Comparison of ENCODE assay signal across 38 cellular contexts in genomic region chr20:1754749-1755148, GRCh38.
"Had no signal": no experiment of that assay in that cellular context is flagged by ENCODE, and none has a peak within 500 bp of the region (broad histone marks: within the 10 kb centered on the region; RNA-seq: fewer than 3 reads in every experiment).

No MANE protein-coding gene starts in this region.

- H3K36me3 ChIP-seq: adrenal gland, ascending aorta, brain microvascular endothelial cell, breast epithelium, cardiac muscle cell had no signal

- H3K27ac Mint-ChIP-seq: activated naive CD4-positive, alpha-beta T cell treated with anti-CD3 and anti-CD28 coated beads for 36 hours; activated naive CD4-positive, alpha-beta T cell treated with anti-CD3 and anti-CD28 coated beads, Interleukin-2, amount 10 ng/mL, durations not matched to agents 7 days and 5 days; activated naive CD4-positive, alpha-beta T cell treated with anti-CD3 and anti-CD28 coated beads, Interleukin-2, amount 50 U/mL, for 24 hours; activated naive CD8-positive, alpha-beta T cell; activated naive CD8-positive, alpha-beta T cell treated with anti-CD3 and anti-CD28 coated beads for 36 hours; activated naive CD8-positive, alpha-beta T cell treated with anti-CD3 and anti-CD28 coated beads, Interleukin-2, amount 10 ng/mL, durations not matched to agents 7 days and 5 days; activated naive CD8-positive, alpha-beta T cell treated with anti-CD3 and anti-CD28 coated beads, Interleukin-2, amount 50 U/mL, for 24 hours; activated T-cell treated with anti-CD3 and anti-CD28 coated beads, Interleukin-2, amount 50 U/mL, for 24 hours; activated T-cell treated with anti-CD3 and anti-CD28 coated beads, Interleukin-2, amount 50 U/mL, for 72 hours; activated T-helper 1 cell treated with anti-CD3 and anti-CD28 coated beads, Interleukin-12 subunit alpha, Interleukin-12 subunit beta, Interleukin-2, Interleukin-4 antibody, amounts not matched to agents 30 ng/mL and 10 ng/mL and 1 ng/mL, durations not matched to agents 14 hours and 24 hours and 36 hours; activated T-helper 2 cell treated with anti-CD3 and anti-CD28 coated beads, Interferon-gamma antibody, Interleukin-2, Interleukin-4, amounts not matched to agents 10 μg/mL and 5 μg/mL and 100 μg/mL, durations not matched to agents 14 hours and 24 hours and 36 hours; brain had no signal

- DNase-seq: activated effector memory CD4-positive, alpha-beta T cell treated with anti-CD3 and anti-CD28 coated beads, Interleukin-2, amount 50 U/mL, for 16 hours; activated effector memory CD4-positive, alpha-beta T cell treated with Interleukin-2 at 50 U/mL for 16 hours; activated gamma-delta T cell; activated gamma-delta T cell treated with Interleukin-2 at 50 U/mL for 16 hours; activated naive CD4-positive, alpha-beta T cell; activated naive CD4-positive, alpha-beta T cell treated with anti-CD3 and anti-CD28 coated beads for 36 hours; activated naive CD4-positive, alpha-beta T cell treated with anti-CD3 and anti-CD28 coated beads, Interleukin-2, amount 10 ng/mL, durations not matched to agents 7 days and 5 days; activated naive CD4-positive, alpha-beta T cell treated with anti-CD3 and anti-CD28 coated beads, Interleukin-2, amount 50 U/mL, for 16 hours; activated naive CD4-positive, alpha-beta T cell treated with Interleukin-2 at 50 U/mL for 16 hours; activated naive CD8-positive, alpha-beta T cell treated with anti-CD3 and anti-CD28 coated beads for 36 hours; activated naive CD8-positive, alpha-beta T cell treated with anti-CD3 and anti-CD28 coated beads, Interleukin-2, amount 10 ng/mL, durations not matched to agents 7 days and 5 days; activated naive CD8-positive, alpha-beta T cell treated with anti-CD3 and anti-CD28 coated beads, Interleukin-2, amount 50 U/mL, for 24 hours; activated T-cell treated with anti-CD3 and anti-CD28 coated beads, Interleukin-2, amount 50 U/mL, for 24 hours; activated T-cell treated with anti-CD3 and anti-CD28 coated beads, Interleukin-2, amount 50 U/mL, for 4 hours; activated T-cell treated with anti-CD3 and anti-CD28 coated beads, Interleukin-2, amount 50 U/mL, for 48 hours; activated T-cell treated with anti-CD3 and anti-CD28 coated beads, Interleukin-2, amount 50 U/mL, for 72 hours; adrenal gland; amniotic stem cell; amygdala; anterior cingulate cortex; aorta; body of pancreas; brain microvascular endothelial cell; caudate nucleus; central memory CD4-positive, alpha-beta T cell; cerebellar nuclear complex had no signal

- H3K27ac ChIP-seq: adrenal gland, ascending aorta, body of pancreas, brain microvascular endothelial cell, breast epithelium, cardiac muscle cell had no signal

- H3K4me3 ChIP-seq: adrenal gland, ascending aorta, body of pancreas, breast epithelium, cardiac muscle cell had no signal

- H3K9me3 Mint-ChIP-seq: activated naive CD4-positive, alpha-beta T cell treated with anti-CD3 and anti-CD28 coated beads, Interleukin-2, amount 10 ng/mL, durations not matched to agents 7 days and 5 days; activated naive CD4-positive, alpha-beta T cell treated with anti-CD3 and anti-CD28 coated beads, Interleukin-2, amount 50 U/mL, for 72 hours; activated T-helper 1 cell treated with anti-CD3 and anti-CD28 coated beads, Interleukin-12 subunit alpha, Interleukin-12 subunit beta, Interleukin-2, Interleukin-4 antibody, amounts not matched to agents 30 ng/mL and 10 ng/mL and 1 ng/mL, durations not matched to agents 14 hours and 24 hours and 36 hours; activated T-helper 2 cell treated with anti-CD3 and anti-CD28 coated beads, Interferon-gamma antibody, Interleukin-2, Interleukin-4, amounts not matched to agents 10 μg/mL and 5 μg/mL and 100 μg/mL, durations not matched to agents 14 hours and 24 hours and 36 hours had no signal

- H3K4me1 ChIP-seq: adrenal gland, ascending aorta, body of pancreas, breast epithelium had no signal

- H3K4me1 Mint-ChIP-seq: activated naive CD4-positive, alpha-beta T cell treated with anti-CD3 and anti-CD28 coated beads, Interleukin-2, amount 10 ng/mL, durations not matched to agents 7 days and 5 days; activated naive CD4-positive, alpha-beta T cell treated with anti-CD3 and anti-CD28 coated beads, Interleukin-2, amount 50 U/mL, for 24 hours; activated naive CD8-positive, alpha-beta T cell treated with anti-CD3 and anti-CD28 coated beads for 36 hours; brain had no signal

- FAIRE-seq: bronchial epithelial cell had no signal

- H3K4me3 Mint-ChIP-seq: activated naive CD4-positive, alpha-beta T cell treated with anti-CD3 and anti-CD28 coated beads for 36 hours; activated naive CD4-positive, alpha-beta T cell treated with anti-CD3 and anti-CD28 coated beads, Interleukin-2, amount 10 ng/mL, durations not matched to agents 7 days and 5 days; activated naive CD4-positive, alpha-beta T cell treated with anti-CD3 and anti-CD28 coated beads, Interleukin-2, amount 50 U/mL, for 24 hours; activated naive CD8-positive, alpha-beta T cell; activated naive CD8-positive, alpha-beta T cell treated with anti-CD3 and anti-CD28 coated beads for 36 hours; activated naive CD8-positive, alpha-beta T cell treated with anti-CD3 and anti-CD28 coated beads, Interleukin-2, amount 10 ng/mL, durations not matched to agents 7 days and 5 days; activated naive CD8-positive, alpha-beta T cell treated with anti-CD3 and anti-CD28 coated beads, Interleukin-2, amount 50 U/mL, for 24 hours; activated T-cell treated with anti-CD3 and anti-CD28 coated beads, Interleukin-2, amount 50 U/mL, for 24 hours; activated T-cell treated with anti-CD3 and anti-CD28 coated beads, Interleukin-2, amount 50 U/mL, for 4 hours; activated T-cell treated with anti-CD3 and anti-CD28 coated beads, Interleukin-2, amount 50 U/mL, for 72 hours; activated T-helper 1 cell treated with anti-CD3 and anti-CD28 coated beads, Interleukin-12 subunit alpha, Interleukin-12 subunit beta, Interleukin-2, Interleukin-4 antibody, amounts not matched to agents 30 ng/mL and 10 ng/mL and 1 ng/mL, durations not matched to agents 14 hours and 24 hours and 36 hours; activated T-helper 17 cell treated with anti-CD3 and anti-CD28 coated beads, Interleukin-2, amount 50 U/mL, for 72 hours; brain; central memory CD8-positive, alpha-beta T cell had no signal

- H3K27me3 ChIP-seq: adrenal gland, ascending aorta, body of pancreas, brain microvascular endothelial cell, breast epithelium had no signal

- H3K36me3 Mint-ChIP-seq: activated naive CD4-positive, alpha-beta T cell treated with anti-CD3 and anti-CD28 coated beads, Interleukin-2, amount 10 ng/mL, durations not matched to agents 7 days and 5 days; activated naive CD8-positive, alpha-beta T cell treated with anti-CD3 and anti-CD28 coated beads for 36 hours; brain had no signal

- H3K27me3 Mint-ChIP-seq: activated naive CD4-positive, alpha-beta T cell treated with anti-CD3 and anti-CD28 coated beads, Interleukin-2, amount 50 U/mL, for 24 hours; activated naive CD8-positive, alpha-beta T cell; activated naive CD8-positive, alpha-beta T cell treated with anti-CD3 and anti-CD28 coated beads for 36 hours; activated T-cell treated with anti-CD3 and anti-CD28 coated beads, Interleukin-2, amount 50 U/mL, for 24 hours; activated T-helper 17 cell treated with anti-CD3 and anti-CD28 coated beads, Interleukin-2, amount 50 U/mL, for 72 hours had no signal

- H3K9me3 ChIP-seq: adrenal gland, ascending aorta, breast epithelium had no signal

- ATAC-seq: activated naive CD4-positive, alpha-beta T cell treated with anti-CD3 and anti-CD28 coated beads, Interleukin-2, amount 50 U/mL, for 72 hours; activated naive CD8-positive, alpha-beta T cell treated with anti-CD3 and anti-CD28 coated beads, Interleukin-2, amount 50 U/mL, for 24 hours; activated T-cell treated with anti-CD3 and anti-CD28 coated beads, Interleukin-2, amount 50 U/mL, for 4 hours; activated T-cell treated with anti-CD3 and anti-CD28 coated beads, Interleukin-2, amount 50 U/mL, for 72 hours; activated T-helper 17 cell treated with anti-CD3 and anti-CD28 coated beads, Interleukin-2, amount 50 U/mL, for 72 hours; body of pancreas had no signal
